Comparison of ENCODE assay signal across 1 cellular context in genomic region chr5:1119312-1119831, GRCh38.
TF ChIP-seq lines count a peak whose summit lies in the region.

No MANE protein-coding gene starts in this region.

TF ChIP-seq in HepG2, 621 proteins besides CTCF, POLR2A, EP300 and RAD21 (continued from another document and continues in another):
- TF ChIP-seq DZIP1 (CRISPR knock-in tag; IDR thresholded peaks at IDR 0.05) (no peak; the same call in 1 of the 2 replicates), BCL3 (CRISPR knock-in tag; IDR thresholded peaks at IDR 0.05) (peak; percentile 73), TCF7 (IDR thresholded peaks at IDR 0.05; ENCODE audit: low read depth) (no peak), MLXIP (CRISPR knock-in tag; IDR thresholded peaks at IDR 0.05; ENCODE audit: borderline replicate concordance) (no peak), SNAPC4 (CRISPR knock-in tag; IDR thresholded peaks at IDR 0.05) (no peak), SOX13 (IDR thresholded peaks at IDR 0.05) (0 out of 2 replicates have a peak, but pooled peaks have one; percentile 20), SOX13 (CRISPR knock-in tag; conservative IDR thresholded peaks at IDR 0.05 in 1 of 2, IDR thresholded peaks at IDR 0.05 in 1 of 2) (peak in 1 of 2 experiments; percentile 30; a peak in 1 of 4 replicates), ZFP36L2 (CRISPR knock-in tag; IDR thresholded peaks at IDR 0.05) (no peak), POLR2AphosphoS2 (IDR thresholded peaks at IDR 0.05; ENCODE audit: low read depth, low read length) (no peak), ASH2L (IDR thresholded peaks at IDR 0.05; ENCODE audit: insufficient read length, low read depth, low read length) (no peak), KDM5B (CRISPR knock-in tag; IDR thresholded peaks at IDR 0.05; ENCODE audit: borderline replicate concordance) (no peak; the same call in 1 of the 2 replicates), ZBTB44 (CRISPR knock-in tag; IDR thresholded peaks at IDR 0.05) (no peak), TBP (CRISPR knock-in tag; IDR thresholded peaks at IDR 0.05) (no peak), ZNF234 (CRISPR knock-in tag; conservative IDR thresholded peaks at IDR 0.05) (no peak), TBX2 (CRISPR knock-in tag; IDR thresholded peaks at IDR 0.05; ENCODE audit: borderline replicate concordance) (peak; percentile 57; the same call in 1 of the 2 replicates), TERF1 (CRISPR knock-in tag; IDR thresholded peaks at IDR 0.05) (no peak), SP2 (CRISPR knock-in tag; IDR thresholded peaks at IDR 0.05) (no peak), LRRFIP1 (CRISPR knock-in tag; conservative IDR thresholded peaks at IDR 0.05) (no peak), ZNF317 (CRISPR knock-in tag; IDR thresholded peaks at IDR 0.05) (no peak), ZBTB7A (CRISPR knock-in tag; IDR thresholded peaks at IDR 0.05) (no peak), GPN1 (CRISPR knock-in tag; IDR thresholded peaks at IDR 0.05; ENCODE audit: borderline replicate concordance) (no peak), TBX3 (IDR thresholded peaks at IDR 0.05; ENCODE audit: borderline replicate concordance) (no peak; the same call in 1 of the 2 replicates), ATF1 (CRISPR knock-in tag; IDR thresholded peaks at IDR 0.05) (no peak), ZNF44 (CRISPR knock-in tag; IDR thresholded peaks at IDR 0.05) (0 out of 2 replicates have a peak, but pooled peaks have one; percentile 29), ZNF761 (CRISPR knock-in tag; conservative IDR thresholded peaks at IDR 0.05) (no peak), MYNN (CRISPR knock-in tag; IDR thresholded peaks at IDR 0.05; ENCODE audit: low read depth) (no peak), TAF15 (IDR thresholded peaks at IDR 0.05; ENCODE audit: low read depth, low read length, poor library complexity, severe bottlenecking) (no peak), PCBP1 (IDR thresholded peaks at IDR 0.05; ENCODE audit: borderline replicate concordance, low read depth, low read length) (no peak), UBTF (CRISPR knock-in tag; IDR thresholded peaks at IDR 0.05) (peak; percentile 96), ZNF598 (CRISPR knock-in tag; IDR thresholded peaks at IDR 0.05; ENCODE audit: borderline replicate concordance) (peak; percentile 52; the same call in 1 of the 2 replicates), ZKSCAN1 (IDR thresholded peaks at IDR 0.05; ENCODE audit: low read length) (no peak; the same call in 1 of the 2 replicates), HMGA1 (CRISPR knock-in tag; conservative IDR thresholded peaks at IDR 0.05) (no peak), ZC3H4 (CRISPR knock-in tag; IDR thresholded peaks at IDR 0.05; ENCODE audit: borderline replicate concordance) (no peak), BCL6 (CRISPR knock-in tag; IDR thresholded peaks at IDR 0.05) (peak; percentile 54), ZNF790 (CRISPR knock-in tag; IDR thresholded peaks at IDR 0.05; ENCODE audit: borderline replicate concordance) (no peak; the same call in 1 of the 2 replicates), MTF2 (CRISPR knock-in tag; IDR thresholded peaks at IDR 0.05; ENCODE audit: borderline replicate concordance) (no peak), HCFC1 (IDR thresholded peaks at IDR 0.05; ENCODE audit: low read depth, low read length) (no peak), ZBTB20 (CRISPR knock-in tag; IDR thresholded peaks at IDR 0.05; ENCODE audit: borderline replicate concordance, low read depth) (peak; percentile 32; the same call in 1 of the 2 replicates), ZNF616 (CRISPR knock-in tag; IDR thresholded peaks at IDR 0.05; ENCODE audit: low read depth) (no peak; the same call in 1 of the 2 replicates), ZNF567 (CRISPR knock-in tag; IDR thresholded peaks at IDR 0.05; ENCODE audit: borderline replicate concordance) (no peak), ZBTB25 (CRISPR knock-in tag; IDR thresholded peaks at IDR 0.05) (no peak)
